Comparison of ENCODE assay signal across 1 cellular context in genomic region chr1:33361553-33362262, GRCh38.
TF ChIP-seq lines count a peak whose summit lies in the region.

No MANE protein-coding gene starts in this region.

TF ChIP-seq in K562, 482 proteins besides CTCF, POLR2A, EP300 and RAD21 (continued from another document):
- TF ChIP-seq CHAMP1 (IDR thresholded peaks at IDR 0.05) (no peak), STAG1 (CRISPR knock-in tag; IDR thresholded peaks at IDR 0.05; ENCODE audit: borderline replicate concordance) (no peak), HOXB6 (CRISPR knock-in tag; IDR thresholded peaks at IDR 0.05; ENCODE audit: borderline replicate concordance) (no peak), ZNF609 (CRISPR knock-in tag; IDR thresholded peaks at IDR 0.05; ENCODE audit: borderline replicate concordance) (no peak), USF1 (CRISPR knock-in tag; IDR thresholded peaks at IDR 0.05) (no peak), ZNF511 (CRISPR knock-in tag; IDR thresholded peaks at IDR 0.05) (no peak), TRIM24 (IDR thresholded peaks at IDR 0.05) (no peak), ZNF449 (CRISPR knock-in tag; IDR thresholded peaks at IDR 0.05) (no peak), ZNF143 (CRISPR knock-in tag; IDR thresholded peaks at IDR 0.05) (no peak), ZBTB12 (CRISPR knock-in tag; IDR thresholded peaks at IDR 0.05) (no peak), KHSRP (IDR thresholded peaks at IDR 0.05) (no peak), FOXA3 (CRISPR knock-in tag; conservative IDR thresholded peaks at IDR 0.05 in 1 of 2, IDR thresholded peaks at IDR 0.05 in 1 of 2) (no peak), ZNF277 (CRISPR knock-in tag; IDR thresholded peaks at IDR 0.05; ENCODE audit: borderline replicate concordance) (no peak), RNF219 (CRISPR knock-in tag; IDR thresholded peaks at IDR 0.05) (no peak), POLR2G (IDR thresholded peaks at IDR 0.05; ENCODE audit: low read depth, low read length) (no peak), ZNF165 (CRISPR knock-in tag; IDR thresholded peaks at IDR 0.05; ENCODE audit: borderline replicate concordance) (no peak), RNF2 (IDR thresholded peaks at IDR 0.05) (no peak), CBX1 (IDR thresholded peaks at IDR 0.05; ENCODE audit: low read depth) (no peak), POLR2AphosphoS5 (IDR thresholded peaks at IDR 0.05; ENCODE audit: control insufficient read depth, insufficient read depth, low read depth, low read length) (no peak), XRCC5 (IDR thresholded peaks at IDR 0.05; ENCODE audit: low read depth, low read length) (no peak), BRD9 (IDR thresholded peaks at IDR 0.05; ENCODE audit: low read depth, partially characterized antibody) (no peak), MECOM (CRISPR knock-in tag; IDR thresholded peaks at IDR 0.05) (no peak)
